Comparison of ENCODE assay signal across 20 cellular contexts in the genomic region with DNA sequence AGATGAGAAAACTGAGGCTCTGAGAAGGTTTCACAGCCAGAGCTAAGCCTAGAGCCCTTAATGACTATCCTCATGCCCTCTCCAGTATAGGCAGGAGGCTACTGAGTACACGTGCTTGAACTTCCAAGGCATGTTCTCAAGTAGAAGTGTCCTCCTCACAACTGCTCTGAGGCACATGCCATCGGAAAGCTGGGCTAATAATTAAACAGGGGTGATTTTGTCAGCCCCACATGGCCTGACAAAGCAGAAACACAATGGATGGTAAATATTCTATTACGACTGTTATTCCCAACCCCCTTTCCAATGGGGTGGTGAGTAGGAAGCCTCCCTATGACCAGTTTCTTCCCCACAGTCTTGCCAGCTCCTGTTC. TPM values are rescaled to one million over a fixed set of nuclear protein-coding genes. Genes with fewer than 3 reads are reported as not detected.
DNase-seq lines count a peak whose midpoint lies in the region; ATAC-seq and TF ChIP-seq lines count a peak whose summit lies in the region.
"Had no signal": no experiment of that assay in that cellular context is flagged by ENCODE, and none has a peak within 500 bp of the region (broad histone marks: within the 10 kb centered on the region; RNA-seq: fewer than 3 reads in every experiment).

No MANE protein-coding gene starts in this region.

- no peaks in the 10 kb centered on the region for H3K4me1 ChIP-seq in OCI-LY7 (ENCODE audit: insufficient read depth, low read length, poor library complexity, severe bottlenecking)

- H3K27me3 Mint-ChIP-seq in Calu3 (ENCODE audit: unreplicated experiment): no peaks in the 10 kb centered on the region
- no peaks in the 10 kb centered on the region for H3K27me3 Mint-ChIP-seq in neural crest cell (ENCODE audit: low read depth)
- H3K27me3 Mint-ChIP-seq in type B pancreatic cell: peaks cover 26% of the 10 kb centered on the region

- peaks cover 30% of the 10 kb centered on the region for H3K4me1 Mint-ChIP-seq in Calu3 (ENCODE audit: low read depth, unreplicated experiment)
- H3K4me1 Mint-ChIP-seq in neural crest cell: peaks cover 51% of the 10 kb centered on the region
- peaks cover 40% of the 10 kb centered on the region for H3K4me1 Mint-ChIP-seq in type B pancreatic cell (ENCODE audit: unreplicated experiment)

- no peak overlapping the region for H3K4me3 ChIP-seq in epithelial cell of proximal tubule (ENCODE audit: low read depth, low read length)
- H3K4me3 ChIP-seq in OCI-LY7 (ENCODE audit: low read depth, low read length, poor library complexity, severe bottlenecking): no peak overlapping the region
- H3K4me3 ChIP-seq: SJCRH30 had no signal

- H3K4me3 Mint-ChIP-seq in Calu3 (ENCODE audit: low read depth, unreplicated experiment) (no peak overlapping the region), neural crest cell (no peak overlapping the region), type B pancreatic cell (no peak overlapping the region)
- H3K4me3 Mint-ChIP-seq: CD4-positive, alpha-beta T cell had no signal

- no peaks in the 10 kb centered on the region for H3K36me3 Mint-ChIP-seq in Calu3 (ENCODE audit: insufficient read depth, unreplicated experiment)
- H3K36me3 Mint-ChIP-seq in neural crest cell (ENCODE audit: low read depth): no peaks in the 10 kb centered on the region
- H3K36me3 Mint-ChIP-seq in type B pancreatic cell: no peaks in the 10 kb centered on the region

- peak; percentile 34 for DNase-seq in ACHN
- peak; percentile 21 for DNase-seq in Calu3
- DNase-seq in epithelial cell of proximal tubule (ENCODE audit: low read depth): peak; percentile 19
- no peak for DNase-seq in neural crest cell (ENCODE audit: low read depth, low spot score)
- no peak for DNase-seq in OCI-LY7 (ENCODE audit: low spot score)
- no peak for DNase-seq in type B pancreatic cell (ENCODE audit: extremely low spot score, unreplicated experiment)
- DNase-seq: CD4-positive, alpha-beta T cell; COR-L47; DMS153; GOT3; Kasumi-1; NCI-H1417 treated with DMSO at 0.1 percent for 48 hours; NCI-H1930; NCI-H2227 treated with DMSO at 0.1 percent for 48 hours; NCI-H510A; SJCRH30 had no signal

- H3K9me3 Mint-ChIP-seq in Calu3 (ENCODE audit: low read depth, unreplicated experiment) (no peaks in the 10 kb centered on the region), neural crest cell (no peaks in the 10 kb centered on the region), type B pancreatic cell (no peaks in the 10 kb centered on the region)
- H3K9me3 Mint-ChIP-seq: CD4-positive, alpha-beta T cell had no signal

- no peaks in the 10 kb centered on the region for H3K9me3 ChIP-seq in OCI-LY7 (ENCODE audit: low read length)
- H3K9me3 ChIP-seq: SJCRH30 had no signal

- no peaks in the 10 kb centered on the region for H4K20me1 ChIP-seq in OCI-LY7 (ENCODE audit: insufficient read depth, low read length)

- no peak overlapping the region for H3K4me2 ChIP-seq in OCI-LY7 (ENCODE audit: low read length)

- H3K9me2 ChIP-seq in OCI-LY7 (ENCODE audit: insufficient read depth, low read length): no peaks in the 10 kb centered on the region

- TF ChIP-seq CTCF in Calu3 (IDR thresholded peaks at IDR 0.05; ENCODE audit: unreplicated experiment): no peak
- TF ChIP-seq CTCF in epithelial cell of proximal tubule (conservative IDR thresholded peaks at IDR 0.05; ENCODE audit: low read depth, low read length): no peak
- no peak for TF ChIP-seq CTCF in neural crest cell (conservative IDR thresholded peaks at IDR 0.05)
- TF ChIP-seq CTCF in OCI-LY7 (conservative IDR thresholded peaks at IDR 0.05; ENCODE audit: low read length): no peak
- no peak for TF ChIP-seq CTCF in type B pancreatic cell (conservative IDR thresholded peaks at IDR 0.05)

- POLR2A ChIA-PET in OCI-LY7 (lab: Charles Lee): interaction anchor here (1.1 kb wide), 1 partner anchor 10 kb away, joined by 5 read pairs; no protein-coding TSS in a partner anchor

- H3K27ac Mint-ChIP-seq in Calu3 (ENCODE audit: unreplicated experiment): peak overlapping the region; percentile 25
- H3K27ac Mint-ChIP-seq in neural crest cell (ENCODE audit: unreplicated experiment): peak overlapping the region; percentile 76
- no peak overlapping the region for H3K27ac Mint-ChIP-seq in type B pancreatic cell
- H3K27ac Mint-ChIP-seq: CD4-positive, alpha-beta T cell had no signal

- H3K27ac ChIP-seq in OCI-LY7 (ENCODE audit: low read depth, low read length, poor library complexity, severe bottlenecking): no peak overlapping the region
- H3K27ac ChIP-seq: SJCRH30 had no signal

- ATAC-seq in GM21515 (IDR thresholded peaks at IDR 0.05; ENCODE audit: unreplicated experiment) (no peak), HG03354 (IDR thresholded peaks at IDR 0.05; ENCODE audit: poor library complexity, severe bottlenecking, unreplicated experiment) (no peak)
- ATAC-seq: Panc1 had no signal

- H3K79me2 ChIP-seq in OCI-LY7 (ENCODE audit: insufficient read depth, low read depth, low read length): no peaks in the 10 kb centered on the region

- H2AFZ ChIP-seq in OCI-LY7 (ENCODE audit: low read length): no peak overlapping the region

- no TSS peak for BruUV-seq in Calu3 (replicated peaks; lab: Mats Ljungman, UMichigan)
- no TSS peak for BruUV-seq in OCI-LY7 (replicated peaks; lab: Mats Ljungman, UMichigan)

- intact Hi-C loops in Calu3 (cut with micrococcal nuclease; ENCODE audit: unreplicated experiment): no loop called here
- intact Hi-C loops in OCI-LY7 (cut with micrococcal nuclease; ENCODE audit: unreplicated experiment): no loop called here

- no peaks in the 10 kb centered on the region for H3K36me3 ChIP-seq in OCI-LY7 (ENCODE audit: insufficient read depth, low read length)
- H3K36me3 ChIP-seq: SJCRH30 had no signal

- in situ Hi-C loops in ACHN (cut with HindIII; ENCODE audit: low pct_ligation_motif_present, low pct_unique_long_range_greater_than_20kb, low sequenced_read_pairs): no loop called here

- CTCF ChIA-PET in Calu3 (lab: Charles Lee) (no interaction called here), OCI-LY7 (lab: Charles Lee; ENCODE audit: unreplicated experiment) (no interaction called here)

RNA-seq across cellular contexts. Expression of a gene that starts 34.3 kb away (rescaled TPM):
- total RNA-seq in Calu3 (2022) (not detected in 2 replicates), epithelial cell of proximal tubule (2.0 and 3.3 TPM in 2 replicates), neural crest cell (0.57 and 0.96 TPM in 2 replicates), OCI-LY7 (2022) (not detected in 2 replicates), type B pancreatic cell (ENCODE audit: low replicate concordance) (1.2 and 5.3 TPM in 2 replicates)
- total RNA-seq in OCI-LY7 (2014; rRNA removed; shearing (Covaris generic)): not detected in 2 replicates
- total RNA-seq: CD4-positive, alpha-beta T cell; MCF 10A had no signal

Comparison
In these comparisons a context has a peak if more than half of its experiments do, and no peak if none do; other contexts are left out.
1. DNase-seq: peak in ACHN (single experiment), Calu3 (single experiment) and epithelial cell of proximal tubule (single experiment); none in neural crest cell (single experiment), OCI-LY7 (single experiment) and type B pancreatic cell (single experiment).